Comparison of ENCODE assay signal across 9 cellular contexts in genomic region chr11:96246718-96247540, GRCh38.
DNase-seq lines count a peak whose midpoint lies in the region; ATAC-seq and TF ChIP-seq lines count a peak whose summit lies in the region.
"Had no signal": no experiment of that assay in that cellular context is flagged by ENCODE, and none has a peak within 500 bp of the region (broad histone marks: within the 10 kb centered on the region; RNA-seq: fewer than 3 reads in every experiment).

No MANE protein-coding gene starts in this region.

- WGBS in urinary bladder = 55% methylated on average over 4 of the region's 4 CpGs
- 63 to 65% (median 64%) methylated on average over 4 of the region's 4 CpGs for WGBS in ovary, 3 donors
- WGBS in aorta, 2 donors = 12 to 13% methylated on average over 4 of the region's 4 CpGs

- H3K4me1 ChIP-seq in cardiac muscle cell (ENCODE audit: low read depth) = peaks cover 20% of the 10 kb centered on the region
- no peaks in the 10 kb centered on the region for H3K4me1 ChIP-seq in urinary bladder (ENCODE audit: insufficient read depth)
- no peaks in the 10 kb centered on the region for H3K4me1 ChIP-seq in ovary (ENCODE audit: insufficient read depth)
- peaks cover 0 to 6% of the 10 kb centered on the region in 2 donors for H3K4me1 ChIP-seq in aorta (ENCODE audit: control insufficient read depth in 1 of 2, insufficient read depth in 2 of 2, low read length in 2 of 2)

- no peak for DNase-seq in cardiac muscle cell (ENCODE audit: low read depth in 1 of 2, low spot score in 1 of 2)
- DNase-seq in cardiac septum (ENCODE audit: low spot score) = no peak
- DNase-seq in activated CD8-positive, alpha-beta T cell treated with anti-CD3 and anti-CD28 coated beads for 36 hours = peak; percentile 40
- peak; percentile 62 for DNase-seq in kidney glomerular epithelial cell (lab: John Stamatoyannopoulos, UW)
- no peak for DNase-seq in ovary
- DNase-seq in aorta = no peak
- DNase-seq in NCI-H345 (lab: John Stamatoyannopoulos, UW) = no peak

- intact Hi-C loops in cardiac septum (cut with DNase I) = no loop called here
- intact Hi-C loops in activated CD8-positive, alpha-beta T cell treated with anti-CD3 and anti-CD28 coated beads for 36 hours (cut with micrococcal nuclease) = loop anchor here (5.0 kb wide), 1 partner anchor 35 kb away; no protein-coding TSS in a partner anchor
- intact Hi-C loops in ovary (cut with DNase I) = loop anchor here in 2 of 4 donors (5.0 kb wide), 2 partner anchors 95 to 1370 kb away; partner anchors contain the start of gene MAML2 (in 1 of the 2)
- intact Hi-C loops in aorta (cut with DNase I) = loop anchor here (10.0 kb wide), 3 partner anchors 68 to 192 kb away; no protein-coding TSS in a partner anchor

- peak overlapping the region; percentile 50 for H3K4me3 Mint-ChIP-seq in activated CD8-positive, alpha-beta T cell treated with anti-CD3 and anti-CD28 coated beads for 36 hours

- H3K36me3 ChIP-seq in cardiac muscle cell (no peaks in the 10 kb centered on the region), urinary bladder (ENCODE audit: insufficient read depth) (no peaks in the 10 kb centered on the region), ovary (no peaks in the 10 kb centered on the region), aorta (ENCODE audit: control insufficient read depth in 1 of 2, insufficient read depth in 2 of 2, low read length in 1 of 2) (no peaks in the 10 kb centered on the region)

- peaks cover 70% of the 10 kb centered on the region for H3K4me1 Mint-ChIP-seq in activated CD8-positive, alpha-beta T cell treated with anti-CD3 and anti-CD28 coated beads for 36 hours (ENCODE audit: low read depth)

- CTCF ChIA-PET in activated CD8-positive, alpha-beta T cell treated with anti-CD3 and anti-CD28 coated beads for 36 hours (lab: Charles Lee) = interaction anchor here (0.6 to 0.7 kb wide), 2 partner anchors 92 to 95 kb away, joined by 3 read pairs; no protein-coding TSS in a partner anchor

- TF ChIP-seq CTCF in cardiac muscle cell (IDR thresholded peaks at IDR 0.05; ENCODE audit: low read depth, low read length) = no peak
- no peak for TF ChIP-seq CTCF in activated CD8-positive, alpha-beta T cell treated with anti-CD3 and anti-CD28 coated beads for 36 hours (IDR thresholded peaks at IDR 0.05)
- TF ChIP-seq CTCF in ovary (IDR thresholded peaks at IDR 0.05) = no peak

- no peaks in the 10 kb centered on the region for H3K9me3 ChIP-seq in cardiac muscle cell (ENCODE audit: low read depth)
- H3K9me3 ChIP-seq in ovary = no peaks in the 10 kb centered on the region
- no peaks in the 10 kb centered on the region for H3K9me3 ChIP-seq in aorta (ENCODE audit: control insufficient read depth, low read length)

- POLR2A ChIA-PET in activated CD8-positive, alpha-beta T cell treated with anti-CD3 and anti-CD28 coated beads for 36 hours (lab: Charles Lee) = interaction anchor here (0.6 kb wide), 2 partner anchors 26 to 95 kb away, joined by 3 to 4 read pairs; no protein-coding TSS in a partner anchor

- H3K27ac Mint-ChIP-seq in activated CD8-positive, alpha-beta T cell treated with anti-CD3 and anti-CD28 coated beads for 36 hours = peak overlapping the region; percentile 90

- H3K27me3 Mint-ChIP-seq in activated CD8-positive, alpha-beta T cell treated with anti-CD3 and anti-CD28 coated beads for 36 hours = no peaks in the 10 kb centered on the region

- H3K36me3 Mint-ChIP-seq in activated CD8-positive, alpha-beta T cell treated with anti-CD3 and anti-CD28 coated beads for 36 hours (ENCODE audit: low read depth) = peaks cover 7% of the 10 kb centered on the region

- H3K27ac ChIP-seq in cardiac muscle cell (peak overlapping the region; percentile 45), urinary bladder (ENCODE audit: low read depth) (peak overlapping the region; percentile 38), ovary (no peak overlapping the region), aorta (ENCODE audit: low read depth in 1 of 2, low read length in 2 of 2) (peak overlapping the region in 1 of 2 donors; percentile 84)

- H3K27me3 ChIP-seq in cardiac muscle cell = no peaks in the 10 kb centered on the region
- no peaks in the 10 kb centered on the region for H3K27me3 ChIP-seq in ovary
- H3K27me3 ChIP-seq in aorta (ENCODE audit: control insufficient read depth in 1 of 2, insufficient read depth in 2 of 2, low read length in 1 of 2) = no peaks in the 10 kb centered on the region

- peak; percentile 41 for ATAC-seq in activated CD8-positive, alpha-beta T cell treated with anti-CD3 and anti-CD28 coated beads for 36 hours
- ATAC-seq in aorta (ENCODE audit: low FRiP score) = no peak

- no peak for TF ChIP-seq EP300 in ovary (IDR thresholded peaks at IDR 0.05)

- TF ChIP-seq POLR2A in ovary (IDR thresholded peaks at IDR 0.05) = no peak

- peaks cover 1% of the 10 kb centered on the region for H3K9me3 Mint-ChIP-seq in activated CD8-positive, alpha-beta T cell treated with anti-CD3 and anti-CD28 coated beads for 36 hours

- H3K4me3 ChIP-seq in cardiac muscle cell = no peak overlapping the region
- H3K4me3 ChIP-seq in urinary bladder (ENCODE audit: low read depth, low read length) = no peak overlapping the region
- H3K4me3 ChIP-seq in ovary = no peak overlapping the region
- no peak overlapping the region for H3K4me3 ChIP-seq in aorta (ENCODE audit: low read length in 2 of 2)
- H3K4me3 ChIP-seq: coronary artery had no signal

Comparison
In these comparisons a context has a peak if more than half of its experiments do, and no peak if none do; other contexts are left out.
1. DNase-seq: peak in activated CD8-positive, alpha-beta T cell treated with anti-CD3 and anti-CD28 coated beads for 36 hours (single experiment) and kidney glomerular epithelial cell (single experiment); none in cardiac muscle cell (0 of 2), cardiac septum (single experiment), ovary (0 of 5), aorta (0 of 2) and NCI-H345 (single experiment).
2. H3K27ac ChIP-seq: peak in cardiac muscle cell (single experiment) and urinary bladder (single experiment); none in ovary (0 of 2).